8 cellular contexts compared by ENCODE assay signal in genomic region chr17:4498461-4499397, GRCh38. TPM values are rescaled to one million over a fixed set of nuclear protein-coding genes. Genes with fewer than 3 reads are reported as not detected.
A peak's percentile ranks its signal among the peaks of the same experiment; 100 is the strongest.
DNase-seq lines count a peak whose midpoint lies in the region; ATAC-seq and TF ChIP-seq lines count a peak whose summit lies in the region.

Gene SPNS2, plus strand, starts transcription at chr17:4498881. Its CDS starts 167 bp downstream, at chr17:4499048.

- ATAC-seq in HG02798 (IDR thresholded peaks at IDR 0.05; ENCODE audit: poor library complexity, unreplicated experiment) (peak; percentile 75), naive B cell (ENCODE audit: low read depth in 2 of 2) (peak; percentile 86 to 89), HG03521 (IDR thresholded peaks at IDR 0.05; ENCODE audit: unreplicated experiment) (no peak)
- ATAC-seq in activated T-helper 17 cell treated with anti-CD3 and anti-CD28 coated beads, Interleukin-2, amount 50 U/mL, for 72 hours (replicated peaks): peak; percentile 90
- ATAC-seq in stimulated activated naive B cell treated with anti-CD40 and anti-IgM and Interleukin-4, amounts not matched to agents 10 μg/mL and 1 μg/mL and 100 μg/mL, for 72 hours (replicated peaks): peak; percentile 71 to 86

- DNase-seq in DMS53 (lab: John Stamatoyannopoulos, UW) (peak; percentile 87), NOMO-1 treated with dmso at 0.1 percent for 144 hours (lab: John Stamatoyannopoulos, UW; ENCODE audit: unreplicated experiment) (peak; percentile 49), fibroblast of mammary gland (ENCODE audit: low read depth) (peak; percentile 16), naive B cell (peak; percentile 60)
- peak; percentile 48 for DNase-seq in stimulated activated naive B cell treated with anti-CD40 and anti-IgM and Interleukin-4, amounts not matched to agents 10 μg/mL and 1 μg/mL and 100 μg/mL, for 72 hours

- TF ChIP-seq CTCF in fibroblast of mammary gland (conservative IDR thresholded peaks at IDR 0.05; ENCODE audit: control insufficient read depth, insufficient read depth, low read depth, low read length): no peak

- H3K9me3 Mint-ChIP-seq in activated T-helper 17 cell treated with anti-CD3 and anti-CD28 coated beads, Interleukin-2, amount 50 U/mL, for 72 hours: no peaks in the 10 kb centered on the region
- peaks cover 0 to 3% (median 0%) of the 10 kb centered on the region in 7 donors for H3K9me3 Mint-ChIP-seq in naive B cell
- H3K9me3 Mint-ChIP-seq in stimulated activated naive B cell treated with anti-CD40 and anti-IgM and Interleukin-4, amounts not matched to agents 10 μg/mL and 1 μg/mL and 100 μg/mL, for 72 hours: no peaks in the 10 kb centered on the region

- peak within 1 kb of the TSS; percentile 67 for H3K4me3 Mint-ChIP-seq in activated T-helper 17 cell treated with anti-CD3 and anti-CD28 coated beads, Interleukin-2, amount 50 U/mL, for 72 hours
- peak within 1 kb of the TSS; percentile 70 to 91 (median 84) for H3K4me3 Mint-ChIP-seq in naive B cell
- peak within 1 kb of the TSS; percentile 76 to 81 for H3K4me3 Mint-ChIP-seq in stimulated activated naive B cell treated with anti-CD40 and anti-IgM and Interleukin-4, amounts not matched to agents 10 μg/mL and 1 μg/mL and 100 μg/mL, for 72 hours

- no peak within 1 kb of the TSS for H3K27ac Mint-ChIP-seq in activated T-helper 17 cell treated with anti-CD3 and anti-CD28 coated beads, Interleukin-2, amount 50 U/mL, for 72 hours
- peak within 1 kb of the TSS in 2 of 6 donors; percentile 43 to 52 for H3K27ac Mint-ChIP-seq in naive B cell
- H3K27ac Mint-ChIP-seq in stimulated activated naive B cell treated with anti-CD40 and anti-IgM and Interleukin-4, amounts not matched to agents 10 μg/mL and 1 μg/mL and 100 μg/mL, for 72 hours: peak within 1 kb of the TSS; percentile 56

- H3K36me3 Mint-ChIP-seq in activated T-helper 17 cell treated with anti-CD3 and anti-CD28 coated beads, Interleukin-2, amount 50 U/mL, for 72 hours (ENCODE audit: low read depth): no peaks in the 10 kb centered on the region
- no peaks in the 10 kb centered on the region for H3K36me3 Mint-ChIP-seq in naive B cell
- H3K36me3 Mint-ChIP-seq in stimulated activated naive B cell treated with anti-CD40 and anti-IgM and Interleukin-4, amounts not matched to agents 10 μg/mL and 1 μg/mL and 100 μg/mL, for 72 hours: no peaks in the 10 kb centered on the region

- H3K27me3 Mint-ChIP-seq in activated T-helper 17 cell treated with anti-CD3 and anti-CD28 coated beads, Interleukin-2, amount 50 U/mL, for 72 hours: peaks cover 28% of the 10 kb centered on the region
- H3K27me3 Mint-ChIP-seq in naive B cell: peaks cover 37 to 49% (median 42%) of the 10 kb centered on the region in 3 donors
- peaks cover 39 to 48% of the 10 kb centered on the region in 2 donors for H3K27me3 Mint-ChIP-seq in stimulated activated naive B cell treated with anti-CD40 and anti-IgM and Interleukin-4, amounts not matched to agents 10 μg/mL and 1 μg/mL and 100 μg/mL, for 72 hours

- H3K4me3 ChIP-seq in fibroblast of mammary gland (ENCODE audit: control insufficient read depth, low read depth, low read length): no peak within 1 kb of the TSS

- H3K4me1 Mint-ChIP-seq in activated T-helper 17 cell treated with anti-CD3 and anti-CD28 coated beads, Interleukin-2, amount 50 U/mL, for 72 hours: peaks cover 13% of the 10 kb centered on the region
- H3K4me1 Mint-ChIP-seq in naive B cell: peaks cover 12 to 32% (median 23%) of the 10 kb centered on the region in 3 donors
- peaks cover 28 to 33% of the 10 kb centered on the region in 2 donors for H3K4me1 Mint-ChIP-seq in stimulated activated naive B cell treated with anti-CD40 and anti-IgM and Interleukin-4, amounts not matched to agents 10 μg/mL and 1 μg/mL and 100 μg/mL, for 72 hours

RNA-seq across cellular contexts. Expression of gene SPNS2, which starts in this region (rescaled TPM):
- total RNA-seq in activated T-helper 17 cell treated with anti-CD3 and anti-CD28 coated beads, Interleukin-2, amount 50 U/mL, for 72 hours: under 1 TPM in 1 of 2 donors, not detected in 1; 0.45 TPM
- polyA plus RNA-seq in naive B cell (ENCODE audit: low read depth in 6 of 6): under 1 TPM in 1 of 6 donors, not detected in 5; 0.23 TPM

Comparison
In these comparisons a context has a peak if more than half of its experiments do, and no peak if none do; other contexts are left out.
1. Peak in ATAC-seq in activated T-helper 17 cell treated with anti-CD3 and anti-CD28 coated beads, Interleukin-2, amount 50 U/mL, for 72 hours; RNA of the gene not detected or under 1 TPM.
2. Peak in DNase-seq and ATAC-seq in naive B cell; RNA of the gene not detected or under 1 TPM.
3. DNase-seq: peak in every context shown above with its lines; median percentile 87 in DMS53; 60 in naive B cell; 49 in NOMO-1 treated with dmso at 0.1 percent for 144 hours; 48 in stimulated activated naive B cell treated with anti-CD40 and anti-IgM and Interleukin-4, amounts not matched to agents 10 μg/mL and 1 μg/mL and 100 μg/mL, for 72 hours; 16 in fibroblast of mammary gland.